ENCODE assay signal across 32 cellular contexts in genomic region chr17:55649935-55650597, GRCh38.
"Had no signal": no experiment of that assay in that cellular context is flagged by ENCODE, and none has a peak within 500 bp of the region (broad histone marks: within the 10 kb centered on the region; RNA-seq: fewer than 3 reads in every experiment).

No MANE protein-coding gene starts in this region.

- H3K9me3 ChIP-seq: Peyer's patch, SJSA1, SK-N-SH had no signal

- H3K36me3 ChIP-seq: Peyer's patch, SJSA1 had no signal

- H3K27ac Mint-ChIP-seq: activated CD4-positive, alpha-beta T cell treated with anti-CD3 and anti-CD28 coated beads for 36 hours; activated CD4-positive, alpha-beta T cell treated with anti-CD3 and anti-CD28 coated beads, Interleukin-2, amount 10 ng/mL, durations not matched to agents 7 days and 5 days; activated CD8-positive, alpha-beta T cell treated with anti-CD3 and anti-CD28 coated beads, Interleukin-2, amount 10 ng/mL, durations not matched to agents 7 days and 5 days; activated naive CD4-positive, alpha-beta T cell treated with anti-CD3 and anti-CD28 coated beads, Interleukin-2, amount 10 ng/mL, durations not matched to agents 7 days and 5 days; activated naive CD8-positive, alpha-beta T cell; activated naive CD8-positive, alpha-beta T cell treated with anti-CD3 and anti-CD28 coated beads, Interleukin-2, amount 50 U/mL, for 24 hours; activated T-helper 1 cell treated with anti-CD3 and anti-CD28 coated beads, Interleukin-12 subunit alpha, Interleukin-12 subunit beta, Interleukin-2, Interleukin-4 antibody, amounts not matched to agents 30 ng/mL and 10 ng/mL and 1 ng/mL, durations not matched to agents 14 hours and 24 hours and 36 hours; brain; T-helper 1 cell treated with Interleukin-12 subunit alpha and Interleukin-12 subunit beta and Interleukin-4 antibody, amounts not matched to agents 30 μg/mL and 1 μg/mL, for 36 hours; T-helper 2 cell treated with Interferon-gamma antibody and Interleukin-4, amounts not matched to agents 5 μg/mL and 100 μg/mL, for 36 hours; WTC11 had no signal

- H3K9me2 ChIP-seq: SK-N-SH had no signal

- H3K27ac ChIP-seq: Peyer's patch, SJSA1 had no signal

- H3K4me1 Mint-ChIP-seq: activated CD4-positive, alpha-beta T cell treated with anti-CD3 and anti-CD28 coated beads for 36 hours; activated CD4-positive, alpha-beta T cell treated with anti-CD3 and anti-CD28 coated beads, Interleukin-2, amount 10 ng/mL, durations not matched to agents 7 days and 5 days; activated naive CD4-positive, alpha-beta T cell treated with anti-CD3 and anti-CD28 coated beads, Interleukin-2, amount 10 ng/mL, durations not matched to agents 7 days and 5 days; activated naive CD8-positive, alpha-beta T cell treated with anti-CD3 and anti-CD28 coated beads, Interleukin-2, amount 50 U/mL, for 24 hours; brain had no signal

- H3K9ac ChIP-seq: SK-N-SH had no signal

- H3K9me3 Mint-ChIP-seq: activated CD4-positive, alpha-beta T cell treated with anti-CD3 and anti-CD28 coated beads, Interleukin-2, amount 10 ng/mL, durations not matched to agents 7 days and 5 days; activated naive CD4-positive, alpha-beta T cell treated with anti-CD3 and anti-CD28 coated beads, Interleukin-2, amount 10 ng/mL, durations not matched to agents 7 days and 5 days; activated naive CD8-positive, alpha-beta T cell treated with anti-CD3 and anti-CD28 coated beads, Interleukin-2, amount 50 U/mL, for 24 hours; activated T-cell treated with anti-CD3 and anti-CD28 coated beads, Interleukin-2, amount 50 U/mL, for 4 hours; activated T-helper 1 cell treated with anti-CD3 and anti-CD28 coated beads, Interleukin-12 subunit alpha, Interleukin-12 subunit beta, Interleukin-2, Interleukin-4 antibody, amounts not matched to agents 30 ng/mL and 10 ng/mL and 1 ng/mL, durations not matched to agents 14 hours and 24 hours and 36 hours; T-helper 1 cell treated with Interleukin-12 subunit alpha and Interleukin-12 subunit beta and Interleukin-4 antibody, amounts not matched to agents 30 μg/mL and 1 μg/mL, for 36 hours; T-helper 2 cell treated with Interferon-gamma antibody and Interleukin-4, amounts not matched to agents 5 μg/mL and 100 μg/mL, for 36 hours; WTC11 had no signal

- H3K27me3 ChIP-seq: Peyer's patch, SJSA1 had no signal

- FAIRE-seq: bronchial epithelial cell, TTC549 had no signal

- ATAC-seq: activated CD4-positive, alpha-beta T cell treated with anti-CD3 and anti-CD28 coated beads for 36 hours; activated CD4-positive, CD25-positive, alpha-beta regulatory T cell treated with anti-CD3 and anti-CD28 coated beads, Interleukin-2, amount 50 U/mL, for 24 hours; activated CD8-positive, alpha-beta T cell treated with anti-CD3 and anti-CD28 coated beads, Interleukin-2, amount 10 ng/mL, durations not matched to agents 7 days and 5 days; activated naive CD8-positive, alpha-beta T cell treated with anti-CD3 and anti-CD28 coated beads, Interleukin-2, amount 50 U/mL, for 24 hours; activated T-cell treated with anti-CD3 and anti-CD28 coated beads, Interleukin-2, amount 50 U/mL, for 4 hours; PC-3; WTC11 had no signal

- H3K4me3 ChIP-seq: Peyer's patch, SJSA1 had no signal

- H3K36me3 Mint-ChIP-seq: activated naive CD4-positive, alpha-beta T cell treated with anti-CD3 and anti-CD28 coated beads, Interleukin-2, amount 10 ng/mL, durations not matched to agents 7 days and 5 days; activated naive CD8-positive, alpha-beta T cell; brain; WTC11 had no signal

- H3K4me2 ChIP-seq: SK-N-SH had no signal

- H3K4me3 Mint-ChIP-seq: activated CD4-positive, alpha-beta T cell treated with anti-CD3 and anti-CD28 coated beads for 36 hours; activated CD4-positive, alpha-beta T cell treated with anti-CD3 and anti-CD28 coated beads, Interleukin-2, amount 10 ng/mL, durations not matched to agents 7 days and 5 days; activated CD8-positive, alpha-beta T cell treated with anti-CD3 and anti-CD28 coated beads, Interleukin-2, amount 10 ng/mL, durations not matched to agents 7 days and 5 days; activated naive CD4-positive, alpha-beta T cell treated with anti-CD3 and anti-CD28 coated beads, Interleukin-2, amount 10 ng/mL, durations not matched to agents 7 days and 5 days; activated naive CD8-positive, alpha-beta T cell; activated naive CD8-positive, alpha-beta T cell treated with anti-CD3 and anti-CD28 coated beads, Interleukin-2, amount 50 U/mL, for 24 hours; activated T-cell treated with anti-CD3 and anti-CD28 coated beads, Interleukin-2, amount 50 U/mL, for 4 hours; activated T-helper 1 cell treated with anti-CD3 and anti-CD28 coated beads, Interleukin-12 subunit alpha, Interleukin-12 subunit beta, Interleukin-2, Interleukin-4 antibody, amounts not matched to agents 30 ng/mL and 10 ng/mL and 1 ng/mL, durations not matched to agents 14 hours and 24 hours and 36 hours; brain; T-helper 1 cell treated with Interleukin-12 subunit alpha and Interleukin-12 subunit beta and Interleukin-4 antibody, amounts not matched to agents 30 μg/mL and 1 μg/mL, for 36 hours; T-helper 2 cell treated with Interferon-gamma antibody and Interleukin-4, amounts not matched to agents 5 μg/mL and 100 μg/mL, for 36 hours; WTC11 had no signal

- DNase-seq: activated CD4-positive, alpha-beta T cell treated with anti-CD3 and anti-CD28 coated beads for 36 hours; activated CD4-positive, alpha-beta T cell treated with anti-CD3 and anti-CD28 coated beads, Interleukin-2, amount 10 ng/mL, durations not matched to agents 7 days and 5 days; activated CD4-positive, alpha-beta T cell treated with anti-CD3 and anti-CD28 coated beads, Interleukin-2, amount 50 U/mL, for 48 hours; activated CD8-positive, alpha-beta T cell treated with anti-CD3 and anti-CD28 coated beads, Interleukin-2, amount 10 ng/mL, durations not matched to agents 7 days and 5 days; activated gamma-delta T cell treated with Interleukin-2 at 50 U/mL for 16 hours; activated naive CD4-positive, alpha-beta T cell treated with anti-CD3 and anti-CD28 coated beads, Interleukin-2, amount 10 ng/mL, durations not matched to agents 7 days and 5 days; activated naive CD8-positive, alpha-beta T cell treated with anti-CD3 and anti-CD28 coated beads, Interleukin-2, amount 50 U/mL, for 24 hours; activated T-cell treated with anti-CD3 and anti-CD28 coated beads, Interleukin-2, amount 50 U/mL, for 4 hours; anterior cingulate cortex; caudate nucleus; NCI-H1092; NCI-H1436 treated with DMSO at 0.1 percent for 48 hours; NCI-H1694 treated with DMSO at 0.1 percent for 48 hours; NCI-H2029; NCI-H345; NCI-H524 treated with DMSO at 0.1 percent for 48 hours; NK-92 treated with Interleukin-12 subunit alpha and Interleukin-12 subunit beta, amount 100 ng/mL, for 24 hours; PC-3; Peyer's patch; RPMI8226; SHP77 treated with DMSO at 0.1 percent for 48 hours; SK-N-SH had no signal

- H3K4me1 ChIP-seq: Peyer's patch had no signal
